Comparison of ENCODE assay signal across 17 cellular contexts in genomic region chrX:39974228-39974627, GRCh38.
DNase-seq lines count a peak whose midpoint lies in the region; ATAC-seq and TF ChIP-seq lines count a peak whose summit lies in the region.
"Had no signal": no experiment of that assay in that cellular context is flagged by ENCODE, and none has a peak within 500 bp of the region (broad histone marks: within the 10 kb centered on the region; RNA-seq: fewer than 3 reads in every experiment).

No MANE protein-coding gene starts in this region.

- H3K23ac ChIP-seq in neuronal stem cell (ENCODE audit: low read depth, low read length, poor library complexity) = no peak overlapping the region

- peaks cover 40% of the 10 kb centered on the region for H3K9me3 Mint-ChIP-seq in nephron progenitor cell

- H3K4me1 Mint-ChIP-seq in nephron progenitor cell = peaks cover 14% of the 10 kb centered on the region

- no peak overlapping the region for H2AK5ac ChIP-seq in neuronal stem cell (ENCODE audit: low read depth, low read length)

- no peak overlapping the region for H4K8ac ChIP-seq in neuronal stem cell (ENCODE audit: low read depth, low read length)

- no peak for ATAC-seq in GM19397 (IDR thresholded peaks at IDR 0.05; ENCODE audit: unreplicated experiment)
- ATAC-seq: A549, GM12878 had no signal

- H3K79me1 ChIP-seq in neuronal stem cell (ENCODE audit: low read depth, low read length) = no peaks in the 10 kb centered on the region

- DNase-seq in NCI-H82 (lab: John Stamatoyannopoulos, UW) (peak; percentile 35), NCI-H82 treated with DMSO at 0.1 percent for 48 hours (lab: John Stamatoyannopoulos, UW; ENCODE audit: unreplicated experiment) (no peak), NCI-H1417 treated with DMSO at 0.1 percent for 48 hours (lab: John Stamatoyannopoulos, UW) (peak; percentile 10), dermis microvascular lymphatic vessel endothelial cell (ENCODE audit: low read depth in 2 of 2) (peak; percentile 9 to 24), nephron progenitor cell (peak; percentile 12), neuronal stem cell (ENCODE audit: low spot score) (no peak)
- DNase-seq in effector CD4-positive, alpha-beta T cell = no peak
- DNase-seq: HFFc6, NCI-H1105, NCI-H2029, NCI-H774, SHP77 treated with DMSO at 0.1 percent for 48 hours had no signal

- H3K27ac ChIP-seq in neuronal stem cell (replicated peaks; ENCODE audit: low read length) = no peak overlapping the region
- H3K27ac ChIP-seq: KMS-11 had no signal

- H3K4me3 ChIP-seq in neuronal stem cell (ENCODE audit: low read length in 2 of 2) = no peak overlapping the region
- H3K4me3 ChIP-seq: A549, GM12878 had no signal

- no peak overlapping the region for H2BK12ac ChIP-seq in neuronal stem cell (ENCODE audit: low read length)

- H3K36me3 Mint-ChIP-seq in nephron progenitor cell (ENCODE audit: low read depth) = no peaks in the 10 kb centered on the region
- H3K36me3 Mint-ChIP-seq: CD14-positive monocyte had no signal

- TF ChIP-seq CTCF in nephron progenitor cell (IDR thresholded peaks at IDR 0.05) = no peak

- no peak overlapping the region for H2BK120ac ChIP-seq in neuronal stem cell (ENCODE audit: low read depth, low read length)

- H3K9ac ChIP-seq in neuronal stem cell (ENCODE audit: low read depth, low read length, poor library complexity) = no peak overlapping the region
- H3K9ac ChIP-seq: KMS-11 had no signal

- H4K91ac ChIP-seq in neuronal stem cell (ENCODE audit: low read depth, low read length, poor library complexity) = no peak overlapping the region

- H3K4ac ChIP-seq in neuronal stem cell (ENCODE audit: low read length) = no peak overlapping the region

- H2BK5ac ChIP-seq in neuronal stem cell (ENCODE audit: low read length) = no peak overlapping the region

- no peak overlapping the region for H3K4me3 Mint-ChIP-seq in nephron progenitor cell
- H3K4me3 Mint-ChIP-seq: CD14-positive monocyte, HFFc6 had no signal

- H3K27ac Mint-ChIP-seq in nephron progenitor cell = no peak overlapping the region
- H3K27ac Mint-ChIP-seq: CD14-positive monocyte, HFFc6 had no signal

- H2BK15ac ChIP-seq in neuronal stem cell (ENCODE audit: low read length) = no peak overlapping the region

- peaks cover 7 to 15% of the 10 kb centered on the region in 2 donors for H3K4me1 ChIP-seq in neuronal stem cell (ENCODE audit: control insufficient read depth in 2 of 2, insufficient read depth in 1 of 2, low read depth in 1 of 2, low read length in 2 of 2)

- no CpG with 5 or more reads among the region's 4 CpGs for WGBS in neuronal stem cell (ENCODE audit: extremely low coverage in 2 of 2, insufficient read length in 2 of 2, insufficient replicate concordance in 1 of 2), 2 donors

- H3K9me3 ChIP-seq in neuronal stem cell (replicated peaks in 1 of 2; ENCODE audit: control insufficient read depth in 2 of 2, insufficient read depth in 1 of 2, low read depth in 1 of 2, low read length in 2 of 2) = peaks cover 4 to 9% of the 10 kb centered on the region in 2 donors

- H3K14ac ChIP-seq in neuronal stem cell (ENCODE audit: low read length) = no peak overlapping the region

- no peaks in the 10 kb centered on the region for H3K27me3 ChIP-seq in neuronal stem cell (ENCODE audit: control insufficient read depth in 3 of 3, insufficient read depth in 3 of 3, low read depth in 1 of 3, low read length in 3 of 3)

- H3K36me3 ChIP-seq in neuronal stem cell (replicated peaks in 1 of 2; ENCODE audit: control insufficient read depth in 2 of 2, insufficient read depth in 2 of 2, low read length in 2 of 2) = no peaks in the 10 kb centered on the region

- H3K27me3 Mint-ChIP-seq in nephron progenitor cell (ENCODE audit: low read depth, poor library complexity) = peaks cover 71% of the 10 kb centered on the region

- no peak overlapping the region for H3K4me2 ChIP-seq in neuronal stem cell (ENCODE audit: insufficient read depth, low read length, poor library complexity, severe bottlenecking)
- H3K4me2 ChIP-seq: A549, KMS-11 had no signal

- no peak overlapping the region for H2AFZ ChIP-seq in neuronal stem cell (ENCODE audit: low read length)

- no peak overlapping the region for H3K18ac ChIP-seq in neuronal stem cell (ENCODE audit: low read length)

Comparison
In these comparisons a context has a peak if more than half of its experiments do, and no peak if none do; other contexts are left out.
1. DNase-seq: peak in NCI-H82 (single experiment), NCI-H1417 treated with DMSO at 0.1 percent for 48 hours (single experiment), dermis microvascular lymphatic vessel endothelial cell (2 of 2) and nephron progenitor cell (single experiment); none in NCI-H82 treated with DMSO at 0.1 percent for 48 hours (single experiment), neuronal stem cell (single experiment) and effector CD4-positive, alpha-beta T cell (single experiment).